Comparison of ENCODE assay signal across 17 cellular contexts in the genomic region with DNA sequence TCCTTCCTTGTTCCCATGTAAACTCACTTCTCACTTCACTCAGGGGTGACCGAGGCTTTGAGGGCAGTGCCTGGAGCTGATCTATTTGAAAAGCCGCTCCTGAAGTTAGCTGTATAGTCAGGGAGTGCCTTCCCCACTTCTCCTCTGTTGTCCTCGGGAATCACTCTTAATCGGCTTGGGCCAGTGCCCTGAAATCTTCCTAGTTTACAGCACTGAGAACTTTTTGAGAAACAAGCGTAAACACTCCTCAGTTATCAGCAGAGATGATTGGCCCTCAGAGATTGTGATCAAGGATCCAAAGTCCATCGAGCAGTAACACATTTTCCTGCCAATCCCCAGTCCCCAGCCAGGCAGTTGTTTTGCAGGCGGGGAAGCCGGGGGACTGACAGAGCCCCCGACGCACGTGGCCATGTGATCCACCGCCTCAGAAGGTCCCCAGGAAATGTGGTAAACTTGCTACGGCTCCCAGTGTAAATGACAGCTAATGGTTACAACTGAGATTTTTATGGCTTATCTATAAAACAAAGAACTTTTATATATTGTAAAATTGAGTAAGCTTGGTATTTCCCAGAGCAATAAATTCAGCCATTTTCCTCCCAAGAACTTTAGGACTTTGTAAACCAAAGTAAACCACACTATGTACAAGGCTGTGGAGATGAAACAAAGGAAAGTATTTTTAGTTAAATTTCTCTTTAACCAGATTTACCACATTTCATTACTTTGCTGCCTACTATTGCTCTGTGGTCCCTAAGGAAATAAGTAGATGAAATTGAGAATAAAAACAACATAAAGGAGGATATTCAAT. TPM values are rescaled to one million over a fixed set of nuclear protein-coding genes. Genes with fewer than 3 reads are reported as not detected.
A peak's percentile ranks its signal among the peaks of the same experiment; 100 is the strongest.
DNase-seq lines count a peak whose midpoint lies in the region; ATAC-seq and TF ChIP-seq lines count a peak whose summit lies in the region.
"Had no signal": no experiment of that assay in that cellular context is flagged by ENCODE, and none has a peak within 500 bp of the region (broad histone marks: within the 10 kb centered on the region; RNA-seq: fewer than 3 reads in every experiment).

No MANE protein-coding gene starts in this region.

- DNase-seq in HuH-7 (ENCODE audit: low spot score) (peak; percentile 46), WERI-Rb-1 (peak; percentile 62), left kidney (ENCODE audit: low read depth, low spot score) (peak; percentile 35), sciatic nerve (ENCODE audit: low spot score) (no peak), kidney glomerular epithelial cell (lab: John Stamatoyannopoulos, UW) (no peak), OCI-LY7 (ENCODE audit: low spot score) (no peak), NCI-H510A (lab: John Stamatoyannopoulos, UW) (no peak), amniotic stem cell (lab: John Stamatoyannopoulos, UW) (no peak)
- DNase-seq: caudate nucleus; NK-92 treated with Interleukin-12 subunit alpha and Interleukin-12 subunit beta, amount 100 ng/mL, for 24 hours; SHP77 treated with DMSO at 0.1 percent for 48 hours; stimulated activated CD4-positive, alpha-beta T cell treated with anti-CD3 and anti-CD28 coated beads, Interleukin-2, amount 100 ng/mL, for 24 hours had no signal

- no peaks in the 10 kb centered on the region for H3K36me3 ChIP-seq in WERI-Rb-1
- H3K36me3 ChIP-seq in OCI-LY7 (ENCODE audit: insufficient read depth, low read length): no peaks in the 10 kb centered on the region

- CTCF ChIA-PET in OCI-LY7 (lab: Charles Lee; ENCODE audit: unreplicated experiment): no interaction called here

- H3K4me2 ChIP-seq in OCI-LY7 (ENCODE audit: low read length): no peak overlapping the region

- peak overlapping the region; percentile 21 for H3K4me3 ChIP-seq in WERI-Rb-1 (ENCODE audit: low read depth, low read length)
- H3K4me3 ChIP-seq in OCI-LY7 (ENCODE audit: low read depth, low read length, poor library complexity, severe bottlenecking): no peak overlapping the region
- H3K4me3 ChIP-seq: GM12878 had no signal

- H3K9me3 ChIP-seq in WERI-Rb-1 (ENCODE audit: severe bottlenecking): no peaks in the 10 kb centered on the region
- no peaks in the 10 kb centered on the region for H3K9me3 ChIP-seq in OCI-LY7 (ENCODE audit: low read length)

- intact Hi-C loops in sciatic nerve (cut with DNase I) (no loop called here), OCI-LY7 (cut with micrococcal nuclease; ENCODE audit: unreplicated experiment) (no loop called here)

- no peaks in the 10 kb centered on the region for H4K20me1 ChIP-seq in OCI-LY7 (ENCODE audit: insufficient read depth, low read length)

- no peaks in the 10 kb centered on the region for H3K9me2 ChIP-seq in OCI-LY7 (ENCODE audit: insufficient read depth, low read length)

- POLR2A ChIA-PET in OCI-LY7 (lab: Charles Lee): no interaction called here

- H3K4me1 ChIP-seq in OCI-LY7 (ENCODE audit: insufficient read depth, low read length, poor library complexity, severe bottlenecking): no peaks in the 10 kb centered on the region

- peak; percentile 69 for ATAC-seq in sciatic nerve
- ATAC-seq: GM12878 had no signal

- TF ChIP-seq CTCF in WERI-Rb-1 (IDR thresholded peaks at IDR 0.05; ENCODE audit: low read depth, low read length): no peak
- no peak for TF ChIP-seq CTCF in OCI-LY7 (conservative IDR thresholded peaks at IDR 0.05; ENCODE audit: low read length)

- H3K27me3 ChIP-seq in WERI-Rb-1 (ENCODE audit: insufficient read depth, low read depth, severe bottlenecking): no peaks in the 10 kb centered on the region

- H3K79me2 ChIP-seq in OCI-LY7 (ENCODE audit: insufficient read depth, low read depth, low read length): no peaks in the 10 kb centered on the region

- H3K27ac ChIP-seq in WERI-Rb-1: no peak overlapping the region
- H3K27ac ChIP-seq in OCI-LY7 (ENCODE audit: low read depth, low read length, poor library complexity, severe bottlenecking): no peak overlapping the region

- BruUV-seq in OCI-LY7 (replicated peaks; lab: Mats Ljungman, UMichigan): no TSS peak

- H2AFZ ChIP-seq in OCI-LY7 (ENCODE audit: low read length): no peak overlapping the region

RNA-seq across cellular contexts. Expression of a gene that starts 53.5 kb away (rescaled TPM):
- total RNA-seq in sciatic nerve: not detected
- total RNA-seq in OCI-LY7 (2014; rRNA removed; shearing (Covaris generic)): not detected in 2 replicates
- not detected in 2 replicates for total RNA-seq in OCI-LY7 (2022)
- total RNA-seq: glomerular endothelial cell, GM12878, myocyte, pulmonary artery endothelial cell, ureter had no signal

Comparison
In these comparisons a context has a peak if more than half of its experiments do, and no peak if none do; other contexts are left out.
1. DNase-seq: peak in HuH-7 (single experiment), WERI-Rb-1 (single experiment) and left kidney (single experiment); none in sciatic nerve (single experiment), kidney glomerular epithelial cell (single experiment), OCI-LY7 (single experiment), NCI-H510A (single experiment) and amniotic stem cell (single experiment).